In genomic region chr14:101560534-101561113, GRCh38 we compare ENCODE assay signal across 27 cellular contexts. TPM values are rescaled to one million over a fixed set of nuclear protein-coding genes. Genes with fewer than 3 reads are reported as not detected.
DNase-seq lines count a peak whose midpoint lies in the region; ATAC-seq and TF ChIP-seq lines count a peak whose summit lies in the region.
"Had no signal": no experiment of that assay in that cellular context is flagged by ENCODE, and none has a peak within 500 bp of the region (broad histone marks: within the 10 kb centered on the region; RNA-seq: fewer than 3 reads in every experiment).

No MANE protein-coding gene starts in this region.

- DNase-seq in left ventricle myocardium inferior (no peak), left cardiac atrium (no peak), coronary artery (ENCODE audit: low spot score) (no peak), uterus (no peak), body of pancreas (no peak)
- peak; percentile 45 for DNase-seq in natural killer cell treated with Interleukin-12 subunit alpha and Interleukin-12 subunit beta and Interleukin-15 and Interleukin-18, amount 100 ng/mL, for 72 hours (ENCODE audit: low spot score)
- DNase-seq: activated CD8-positive, alpha-beta memory T cell treated with anti-CD3 and anti-CD28 coated beads, Interleukin-2, amount 50 U/mL, for 4 hours; activated effector memory CD4-positive, alpha-beta T cell treated with anti-CD3 and anti-CD28 coated beads, Interleukin-2, amount 50 U/mL, for 16 hours; EL; midbrain; MM.1S; natural killer cell; NCI-H1417 treated with DMSO at 0.1 percent for 48 hours; NCI-H2107; stimulated activated naive B cell treated with anti-CD40 and anti-IgM and Interleukin-4, amounts not matched to agents 10 μg/mL and 1 μg/mL and 100 μg/mL, for 72 hours; T-helper 17 cell had no signal

- H3K4me3 ChIP-seq in left ventricle myocardium inferior (peak overlapping the region; percentile 62), coronary artery (peak overlapping the region; percentile 67), uterus (peak overlapping the region; percentile 53 to 74), body of pancreas (no peak overlapping the region)
- H3K4me3 ChIP-seq: A549, HAP-1, K562 had no signal

- intact Hi-C loops in left ventricle myocardium inferior (cut with micrococcal nuclease) = no loop called here
- intact Hi-C loops in left cardiac atrium (cut with DNase I) = no loop called here
- intact Hi-C loops in uterus (cut with DNase I; ENCODE audit: low total_unique reads) = no loop called here
- intact Hi-C loops in body of pancreas (cut with DNase I) = no loop called here

- peaks cover 25% of the 10 kb centered on the region for H3K4me1 ChIP-seq in left ventricle myocardium inferior
- H3K4me1 ChIP-seq in uterus = no peaks in the 10 kb centered on the region
- H3K4me1 ChIP-seq in body of pancreas = peaks cover 20% of the 10 kb centered on the region
- H3K4me1 ChIP-seq: BE2C, HAP-1, psoas muscle had no signal

- H3K36me3 ChIP-seq in left ventricle myocardium inferior (no peaks in the 10 kb centered on the region), uterus (no peaks in the 10 kb centered on the region), body of pancreas (replicated peaks in 1 of 2; ENCODE audit: insufficient read depth in 1 of 2, low read depth in 2 of 2) (no peaks in the 10 kb centered on the region)
- H3K36me3 ChIP-seq: BE2C, HAP-1 had no signal

- H3K9me3 ChIP-seq in left ventricle myocardium inferior (replicated peaks) (peaks cover 17% of the 10 kb centered on the region), uterus (peaks cover 0 to 5% of the 10 kb centered on the region in 2 donors), body of pancreas (peaks cover 0 to 12% (median 2%) of the 10 kb centered on the region in 3 donors)
- H3K9me3 ChIP-seq: HAP-1 had no signal

- TF ChIP-seq CTCF in left ventricle myocardium inferior (IDR thresholded peaks at IDR 0.05; ENCODE audit: borderline replicate concordance) = no peak
- no peak for TF ChIP-seq CTCF in coronary artery (IDR thresholded peaks at IDR 0.05)
- no peak for TF ChIP-seq CTCF in uterus (IDR thresholded peaks at IDR 0.05)
- TF ChIP-seq CTCF in body of pancreas (IDR thresholded peaks at IDR 0.05) = no peak

- ATAC-seq in left cardiac atrium (no peak), body of pancreas (no peak), GM21528 (IDR thresholded peaks at IDR 0.05; ENCODE audit: low FRiP score, unreplicated experiment) (no peak), GM19463 (IDR thresholded peaks at IDR 0.05; ENCODE audit: unreplicated experiment) (no peak)
- no peak for ATAC-seq in natural killer cell treated with Interleukin-12 subunit alpha and Interleukin-12 subunit beta and Interleukin-15 and Interleukin-18, amount 100 ng/mL, for 72 hours
- ATAC-seq: A549, K562, T-helper 17 cell had no signal

- 4% methylated on average over 65 of the region's 106 CpGs; no CpG with 5 or more reads in 1 of the 2 donors for WGBS in body of pancreas, 2 donors

- H3K27me3 ChIP-seq in left ventricle myocardium inferior (ENCODE audit: low read depth) (peaks cover 91% of the 10 kb centered on the region), uterus (peaks cover 17 to 27% of the 10 kb centered on the region in 2 donors), body of pancreas (peaks cover 0 to 36% of the 10 kb centered on the region in 2 donors)

- H3K27ac Mint-ChIP-seq in natural killer cell treated with Interleukin-12 subunit alpha and Interleukin-12 subunit beta and Interleukin-15 and Interleukin-18, amount 100 ng/mL, for 72 hours = no peak overlapping the region
- H3K27ac Mint-ChIP-seq: brain, natural killer cell, T-helper 17 cell had no signal

- H3K36me3 Mint-ChIP-seq in natural killer cell treated with Interleukin-12 subunit alpha and Interleukin-12 subunit beta and Interleukin-15 and Interleukin-18, amount 100 ng/mL, for 72 hours = no peaks in the 10 kb centered on the region
- H3K36me3 Mint-ChIP-seq: brain, natural killer cell had no signal

- no peak for TF ChIP-seq POLR2A in uterus (IDR thresholded peaks at IDR 0.05)
- no peak for TF ChIP-seq POLR2A in body of pancreas (IDR thresholded peaks at IDR 0.05)

- H3K27ac ChIP-seq in left ventricle myocardium inferior (replicated peaks) = no peak overlapping the region
- peak overlapping the region in 1 of 2 donors; percentile 72 for H3K27ac ChIP-seq in coronary artery
- peak overlapping the region; percentile 75 to 86 for H3K27ac ChIP-seq in uterus
- no peak overlapping the region for H3K27ac ChIP-seq in body of pancreas
- H3K27ac ChIP-seq: A549, psoas muscle had no signal

- peaks cover 2 to 4% of the 10 kb centered on the region in 2 donors for H3K4me1 Mint-ChIP-seq in natural killer cell treated with Interleukin-12 subunit alpha and Interleukin-12 subunit beta and Interleukin-15 and Interleukin-18, amount 100 ng/mL, for 72 hours (ENCODE audit: low read depth in 2 of 2)

- H3K9me3 Mint-ChIP-seq in natural killer cell treated with Interleukin-12 subunit alpha and Interleukin-12 subunit beta and Interleukin-15 and Interleukin-18, amount 100 ng/mL, for 72 hours = no peaks in the 10 kb centered on the region
- H3K9me3 Mint-ChIP-seq: natural killer cell had no signal

- H3K27me3 Mint-ChIP-seq in natural killer cell treated with Interleukin-12 subunit alpha and Interleukin-12 subunit beta and Interleukin-15 and Interleukin-18, amount 100 ng/mL, for 72 hours = peaks cover 33 to 46% of the 10 kb centered on the region in 2 donors

- no peak overlapping the region for H3K4me3 Mint-ChIP-seq in natural killer cell treated with Interleukin-12 subunit alpha and Interleukin-12 subunit beta and Interleukin-15 and Interleukin-18, amount 100 ng/mL, for 72 hours
- H3K4me3 Mint-ChIP-seq: natural killer cell, T-helper 17 cell had no signal

RNA-seq across cellular contexts. Expression of gene DIO3, which starts 0.7 kb away (rescaled TPM):
- total RNA-seq in left ventricle myocardium inferior = not detected
- total RNA-seq in left cardiac atrium = 1 to 10 TPM in 1 of 2 donors, under 1 TPM in 1; 0.37 to 1.1 TPM
- not detected for total RNA-seq in natural killer cell treated with Interleukin-12 subunit alpha and Interleukin-12 subunit beta and Interleukin-15 and Interleukin-18, amount 100 ng/mL, for 72 hours
- 1 to 10 TPM in 3 of 4 donors, under 1 TPM in 1; 0.26 to 9.0 (median 5.5) TPM for total RNA-seq in uterus
- 1 to 10 TPM; 1.3 to 2.0 TPM for total RNA-seq in body of pancreas
- total RNA-seq: glomerular endothelial cell, K562, natural killer cell, NCI-H460, SK-MEL-5, T-helper 17 cell had no signal

Comparison
In these comparisons a context has a peak if more than half of its experiments do, and no peak if none do; other contexts are left out.
1. H3K27ac ChIP-seq: peak in uterus (2 of 2); none in left ventricle myocardium inferior (single experiment) and body of pancreas (0 of 4).
2. H3K4me3 ChIP-seq: peak in left ventricle myocardium inferior (single experiment), coronary artery (single experiment) and uterus (2 of 2); none in body of pancreas (0 of 2).